ENCODE assay signal across 8 cellular contexts in genomic region chr22:21972293-21972779, GRCh38. TPM values are rescaled to one million over a fixed set of nuclear protein-coding genes. Genes with fewer than 3 reads are reported as not detected.
A peak's percentile ranks its signal among the peaks of the same experiment; 100 is the strongest.
DNase-seq lines count a peak whose midpoint lies in the region; ATAC-seq and TF ChIP-seq lines count a peak whose summit lies in the region.

No MANE protein-coding gene starts in this region.

- ATAC-seq in effector memory CD8-positive, alpha-beta T cell (replicated peaks): peak; percentile 67
- ATAC-seq in GM18867 (IDR thresholded peaks at IDR 0.05; ENCODE audit: unreplicated experiment) (no peak), HG03045 (IDR thresholded peaks at IDR 0.05; ENCODE audit: unreplicated experiment) (no peak)

- TF ChIP-seq RAD21 in Ishikawa (IDR thresholded peaks at IDR 0.05; ENCODE audit: low read depth): peak; percentile 34; the same call in 1 of the 2 replicates

- DNase-seq in CD8-positive, alpha-beta memory T cell: peak; percentile 28 to 63 (median 30)
- DNase-seq in activated CD4-positive, alpha-beta T cell treated with anti-CD3 and anti-CD28 coated beads, Interleukin-2, amount 50 U/mL, for 1 hour: peak; percentile 58
- DNase-seq in effector memory CD8-positive, alpha-beta T cell: peak; percentile 35 to 55 (median 48)
- no peak for DNase-seq in OCI-M2 (lab: John Stamatoyannopoulos, UW; ENCODE audit: unreplicated experiment)

- H3K27ac Mint-ChIP-seq in CD8-positive, alpha-beta memory T cell: no peak overlapping the region
- no peak overlapping the region for H3K27ac Mint-ChIP-seq in effector memory CD8-positive, alpha-beta T cell
- no peak overlapping the region for H3K27ac Mint-ChIP-seq in nephron

- no peaks in the 10 kb centered on the region for H3K27me3 ChIP-seq in CD8-positive, alpha-beta memory T cell (ENCODE audit: insufficient read depth, low read length, poor library complexity, severe bottlenecking)

- POLR2A ChIA-PET in CD8-positive, alpha-beta memory T cell (lab: Charles Lee): interaction anchor here (0.6 kb wide), 1 partner anchor 19 kb away, joined by 3 read pairs; no protein-coding TSS in a partner anchor

- H3K27ac ChIP-seq in CD8-positive, alpha-beta memory T cell (ENCODE audit: low read depth, low read length): no peak overlapping the region

- peaks cover 0 to 84% (median 14%) of the 10 kb centered on the region in 3 donors for H3K36me3 Mint-ChIP-seq in CD8-positive, alpha-beta memory T cell
- H3K36me3 Mint-ChIP-seq in effector memory CD8-positive, alpha-beta T cell (ENCODE audit: insufficient read depth): peaks cover 32% of the 10 kb centered on the region
- H3K36me3 Mint-ChIP-seq in nephron (ENCODE audit: low read depth): peaks cover 50% of the 10 kb centered on the region

- H3K4me1 Mint-ChIP-seq in CD8-positive, alpha-beta memory T cell: peaks cover 8 to 13% (median 10%) of the 10 kb centered on the region in 3 donors
- H3K4me1 Mint-ChIP-seq in effector memory CD8-positive, alpha-beta T cell (ENCODE audit: low read depth in 2 of 2): peaks cover 9 to 15% of the 10 kb centered on the region in 2 donors
- no peaks in the 10 kb centered on the region for H3K4me1 Mint-ChIP-seq in nephron

- no peaks in the 10 kb centered on the region for H3K27me3 Mint-ChIP-seq in CD8-positive, alpha-beta memory T cell
- no peaks in the 10 kb centered on the region for H3K27me3 Mint-ChIP-seq in effector memory CD8-positive, alpha-beta T cell
- H3K27me3 Mint-ChIP-seq in nephron (ENCODE audit: low read depth): no peaks in the 10 kb centered on the region

- no peaks in the 10 kb centered on the region for H3K9me3 ChIP-seq in CD8-positive, alpha-beta memory T cell (ENCODE audit: low read length)

- CTCF ChIA-PET in CD8-positive, alpha-beta memory T cell (lab: Charles Lee): interaction anchor here (0.8 to 1.5 kb wide), 9 partner anchors 10 to 55 kb away, joined by 3 to 18 read pairs (median 4); partner anchors contain the start of gene TOP3B

- no peak overlapping the region for H3K4me3 ChIP-seq in CD8-positive, alpha-beta memory T cell (ENCODE audit: low read length)

- H3K9me3 Mint-ChIP-seq in CD8-positive, alpha-beta memory T cell: no peaks in the 10 kb centered on the region
- H3K9me3 Mint-ChIP-seq in effector memory CD8-positive, alpha-beta T cell: no peaks in the 10 kb centered on the region
- H3K9me3 Mint-ChIP-seq in nephron: no peaks in the 10 kb centered on the region

- H3K4me3 Mint-ChIP-seq in CD8-positive, alpha-beta memory T cell: no peak overlapping the region
- H3K4me3 Mint-ChIP-seq in effector memory CD8-positive, alpha-beta T cell: no peak overlapping the region
- H3K4me3 Mint-ChIP-seq in nephron: no peak overlapping the region

- peaks cover 63% of the 10 kb centered on the region for H3K36me3 ChIP-seq in CD8-positive, alpha-beta memory T cell (ENCODE audit: insufficient read depth, low read length)

- no peaks in the 10 kb centered on the region for H3K4me1 ChIP-seq in CD8-positive, alpha-beta memory T cell (ENCODE audit: insufficient read depth, low read length)

- peak; percentile 77 to 78 (median 77) for TF ChIP-seq CTCF in nephron (IDR thresholded peaks at IDR 0.05; ENCODE audit: unreplicated experiment in 3 of 3)

- no peak for TF ChIP-seq EP300 in Ishikawa (IDR thresholded peaks at IDR 0.05; ENCODE audit: borderline replicate concordance)

TF ChIP-seq in Ishikawa, 13 proteins besides CTCF, POLR2A, EP300 and RAD21:
- TF ChIP-seq CREB1 (IDR thresholded peaks at IDR 0.05; ENCODE audit: low read depth) (no peak), REST (IDR thresholded peaks at IDR 0.05; ENCODE audit: low read depth) (no peak), CEBPB (IDR thresholded peaks at IDR 0.05) (no peak)
- TF ChIP-seq, protein P1, sequence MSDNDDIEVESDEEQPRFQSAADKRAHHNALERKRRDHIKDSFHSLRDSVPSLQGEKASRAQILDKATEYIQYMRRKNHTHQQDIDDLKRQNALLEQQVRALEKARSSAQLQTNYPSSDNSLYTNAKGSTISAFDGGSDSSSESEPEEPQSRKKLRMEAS (IDR thresholded peaks at IDR 0.05): no peak

RNA-seq across cellular contexts. Expression of gene TOP3B, which starts 10.3 kb away (rescaled TPM):
- 10 to 100 TPM; 30.1 to 36.9 TPM for total RNA-seq in CD8-positive, alpha-beta memory T cell
- 17.3 TPM for polyA plus RNA-seq in CD8-positive, alpha-beta memory T cell

RNA-seq across cellular contexts. Expression of gene PPM1F, which starts 19.7 kb away (rescaled TPM):
- total RNA-seq in CD8-positive, alpha-beta memory T cell: 10 to 100 TPM; 25.4 to 29.1 TPM
- polyA plus RNA-seq in CD8-positive, alpha-beta memory T cell: 9.2 TPM
